ENCODE assay signal across 1 cellular context in the genomic region with DNA sequence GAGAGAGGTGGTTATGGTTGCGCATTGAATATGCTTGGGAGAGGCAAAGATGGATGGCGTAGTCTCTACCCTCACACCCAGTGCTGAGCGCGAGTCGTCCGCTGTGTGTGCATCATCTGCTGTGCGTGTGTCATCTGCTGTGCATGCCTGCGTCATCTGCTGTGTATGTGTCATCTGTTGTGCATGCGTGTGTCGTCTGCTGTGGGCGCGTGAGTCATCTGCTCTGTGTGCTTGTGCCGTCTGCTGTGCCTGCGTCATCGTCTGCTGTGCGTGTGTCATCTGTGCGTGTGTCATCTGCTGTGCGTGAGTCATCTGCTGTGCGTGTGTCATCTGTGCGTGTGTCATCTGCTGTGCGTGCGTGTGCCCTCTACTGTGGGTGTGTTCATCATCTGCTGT.
TF ChIP-seq lines count a peak whose summit lies in the region.

No MANE protein-coding gene starts in this region.

TF ChIP-seq in HEK293, 187 proteins besides CTCF, POLR2A, EP300 and RAD21 (continued from another document and continues in another):
- TF ChIP-seq ZNF624 (tag by site-specific recombination; IDR thresholded peaks at IDR 0.05) (no peak), ZFHX2 (tag by site-specific recombination; conservative IDR thresholded peaks at IDR 0.05) (peak; percentile 95), ZNF48 (tag by site-specific recombination; IDR thresholded peaks at IDR 0.05) (no peak), KLF1 (tag by site-specific recombination; IDR thresholded peaks at IDR 0.05) (peak; percentile 95), ZNF391 (tag by site-specific recombination; IDR thresholded peaks at IDR 0.05; ENCODE audit: borderline replicate concordance, low read depth) (peak; percentile 99), ZNF121 (tag by site-specific recombination; IDR thresholded peaks at IDR 0.05) (no peak), ZSCAN23 (tag by site-specific recombination; IDR thresholded peaks at IDR 0.05) (peak; percentile 100), GLIS2 (tag by site-specific recombination; IDR thresholded peaks at IDR 0.05) (peak; percentile 72), ZNF549 (tag by site-specific recombination; IDR thresholded peaks at IDR 0.05) (no peak), ZNF558 (tag by site-specific recombination; IDR thresholded peaks at IDR 0.05) (peak; percentile 97), ZNF2 (tag by site-specific recombination; IDR thresholded peaks at IDR 0.05) (peak; percentile 89), ZBTB7A (tag by site-specific recombination; IDR thresholded peaks at IDR 0.05; ENCODE audit: low read depth) (peak; percentile 100), ZNF423 (tag by site-specific recombination; IDR thresholded peaks at IDR 0.05) (no peak), ZXDB (tag by site-specific recombination; IDR thresholded peaks at IDR 0.05) (no peak), TCF7L2 (IDR thresholded peaks at IDR 0.05; ENCODE audit: borderline replicate concordance, low read depth, low read length) (no peak), KLF10 (tag by site-specific recombination; IDR thresholded peaks at IDR 0.05) (no peak), SP7 (tag by site-specific recombination; IDR thresholded peaks at IDR 0.05) (peak; percentile 99), ZNF202 (tag by site-specific recombination; IDR thresholded peaks at IDR 0.05; ENCODE audit: borderline replicate concordance) (no peak), ZNF157 (tag by site-specific recombination; IDR thresholded peaks at IDR 0.05) (peak; percentile 68; the same call in 1 of the 2 replicates), GLI4 (tag by site-specific recombination; IDR thresholded peaks at IDR 0.05) (peak; percentile 100), ZNF16 (tag by site-specific recombination; IDR thresholded peaks at IDR 0.05; ENCODE audit: low read depth) (peak; percentile 23; the same call in 1 of the 2 replicates), WT1 (tag by site-specific recombination; IDR thresholded peaks at IDR 0.05) (no peak), ZNF785 (tag by site-specific recombination; IDR thresholded peaks at IDR 0.05) (peak; percentile 99), ZBTB1 (tag by site-specific recombination; IDR thresholded peaks at IDR 0.05) (peak; percentile 100), ZIC2 (tag by site-specific recombination; IDR thresholded peaks at IDR 0.05) (peak; percentile 94), HOXD13 (CRISPR knock-in tag; IDR thresholded peaks at IDR 0.05; ENCODE audit: borderline replicate concordance) (no peak), ZNF677 (tag by site-specific recombination; IDR thresholded peaks at IDR 0.05) (no peak), BCL11A (tag by site-specific recombination; IDR thresholded peaks at IDR 0.05; ENCODE audit: low read depth) (peak; percentile 93), SCRT2 (tag by site-specific recombination; IDR thresholded peaks at IDR 0.05) (peak; percentile 98), ZNF341 (tag by site-specific recombination; IDR thresholded peaks at IDR 0.05; ENCODE audit: low read depth) (no peak), KLF9 (tag by site-specific recombination; IDR thresholded peaks at IDR 0.05; ENCODE audit: low read depth) (no peak; the same call in 1 of the 2 replicates), PRDM1 (tag by site-specific recombination; IDR thresholded peaks at IDR 0.05) (no peak), ZNF501 (tag by site-specific recombination; IDR thresholded peaks at IDR 0.05) (no peak), ZNF140 (tag by site-specific recombination; IDR thresholded peaks at IDR 0.05) (no peak)
- TF ChIP-seq, protein P1, sequence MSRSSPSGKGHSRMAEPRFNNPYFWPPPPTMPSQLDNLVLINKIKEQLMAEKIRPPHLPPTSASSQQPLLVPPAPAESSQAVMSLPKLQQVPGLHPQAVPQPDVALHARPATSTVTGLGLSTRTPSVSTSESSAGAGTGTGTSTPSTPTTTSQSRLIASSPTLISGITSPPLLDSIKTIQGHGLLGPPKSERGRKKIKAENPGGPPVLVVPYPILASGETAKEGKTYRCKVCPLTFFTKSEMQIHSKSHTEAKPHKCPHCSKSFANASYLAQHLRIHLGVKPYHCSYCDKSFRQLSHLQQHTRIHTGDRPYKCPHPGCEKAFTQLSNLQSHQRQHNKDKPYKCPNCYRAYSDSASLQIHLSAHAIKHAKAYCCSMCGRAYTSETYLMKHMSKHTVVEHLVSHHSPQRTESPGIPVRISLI (tag by site-specific recombination; IDR thresholded peaks at IDR 0.05): peak; percentile 97
- TF ChIP-seq, protein P2, sequence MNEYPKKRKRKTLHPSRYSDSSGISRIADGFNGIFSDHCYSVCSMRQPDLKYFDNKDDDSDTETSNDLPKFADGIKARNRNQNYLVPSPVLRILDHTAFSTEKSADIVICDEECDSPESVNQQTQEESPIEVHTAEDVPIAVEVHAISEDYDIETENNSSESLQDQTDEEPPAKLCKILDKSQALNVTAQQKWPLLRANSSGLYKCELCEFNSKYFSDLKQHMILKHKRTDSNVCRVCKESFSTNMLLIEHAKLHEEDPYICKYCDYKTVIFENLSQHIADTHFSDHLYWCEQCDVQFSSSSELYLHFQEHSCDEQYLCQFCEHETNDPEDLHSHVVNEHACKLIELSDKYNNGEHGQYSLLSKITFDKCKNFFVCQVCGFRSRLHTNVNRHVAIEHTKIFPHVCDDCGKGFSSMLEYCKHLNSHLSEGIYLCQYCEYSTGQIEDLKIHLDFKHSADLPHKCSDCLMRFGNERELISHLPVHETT (tag by site-specific recombination; IDR thresholded peaks at IDR 0.05): peak; percentile 100
- TF ChIP-seq, protein P3, sequence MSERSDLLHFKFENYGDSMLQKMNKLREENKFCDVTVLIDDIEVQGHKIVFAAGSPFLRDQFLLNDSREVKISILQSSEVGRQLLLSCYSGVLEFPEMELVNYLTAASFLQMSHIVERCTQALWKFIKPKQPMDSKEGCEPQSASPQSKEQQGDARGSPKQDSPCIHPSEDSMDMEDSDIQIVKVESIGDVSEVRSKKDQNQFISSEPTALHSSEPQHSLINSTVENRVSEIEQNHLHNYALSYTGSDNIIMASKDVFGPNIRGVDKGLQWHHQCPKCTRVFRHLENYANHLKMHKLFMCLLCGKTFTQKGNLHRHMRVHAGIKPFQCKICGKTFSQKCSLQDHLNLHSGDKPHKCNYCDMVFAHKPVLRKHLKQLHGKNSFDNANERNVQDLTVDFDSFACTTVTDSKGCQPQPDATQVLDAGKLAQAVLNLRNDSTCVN (tag by site-specific recombination; optimal IDR thresholded peaks at IDR 0.05): peak; percentile 91
- TF ChIP-seq, protein P4, sequence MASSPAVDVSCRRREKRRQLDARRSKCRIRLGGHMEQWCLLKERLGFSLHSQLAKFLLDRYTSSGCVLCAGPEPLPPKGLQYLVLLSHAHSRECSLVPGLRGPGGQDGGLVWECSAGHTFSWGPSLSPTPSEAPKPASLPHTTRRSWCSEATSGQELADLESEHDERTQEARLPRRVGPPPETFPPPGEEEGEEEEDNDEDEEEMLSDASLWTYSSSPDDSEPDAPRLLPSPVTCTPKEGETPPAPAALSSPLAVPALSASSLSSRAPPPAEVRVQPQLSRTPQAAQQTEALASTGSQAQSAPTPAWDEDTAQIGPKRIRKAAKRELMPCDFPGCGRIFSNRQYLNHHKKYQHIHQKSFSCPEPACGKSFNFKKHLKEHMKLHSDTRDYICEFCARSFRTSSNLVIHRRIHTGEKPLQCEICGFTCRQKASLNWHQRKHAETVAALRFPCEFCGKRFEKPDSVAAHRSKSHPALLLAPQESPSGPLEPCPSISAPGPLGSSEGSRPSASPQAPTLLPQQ (tag by site-specific recombination; IDR thresholded peaks at IDR 0.05): peak; percentile 96
- TF ChIP-seq, protein P5, sequence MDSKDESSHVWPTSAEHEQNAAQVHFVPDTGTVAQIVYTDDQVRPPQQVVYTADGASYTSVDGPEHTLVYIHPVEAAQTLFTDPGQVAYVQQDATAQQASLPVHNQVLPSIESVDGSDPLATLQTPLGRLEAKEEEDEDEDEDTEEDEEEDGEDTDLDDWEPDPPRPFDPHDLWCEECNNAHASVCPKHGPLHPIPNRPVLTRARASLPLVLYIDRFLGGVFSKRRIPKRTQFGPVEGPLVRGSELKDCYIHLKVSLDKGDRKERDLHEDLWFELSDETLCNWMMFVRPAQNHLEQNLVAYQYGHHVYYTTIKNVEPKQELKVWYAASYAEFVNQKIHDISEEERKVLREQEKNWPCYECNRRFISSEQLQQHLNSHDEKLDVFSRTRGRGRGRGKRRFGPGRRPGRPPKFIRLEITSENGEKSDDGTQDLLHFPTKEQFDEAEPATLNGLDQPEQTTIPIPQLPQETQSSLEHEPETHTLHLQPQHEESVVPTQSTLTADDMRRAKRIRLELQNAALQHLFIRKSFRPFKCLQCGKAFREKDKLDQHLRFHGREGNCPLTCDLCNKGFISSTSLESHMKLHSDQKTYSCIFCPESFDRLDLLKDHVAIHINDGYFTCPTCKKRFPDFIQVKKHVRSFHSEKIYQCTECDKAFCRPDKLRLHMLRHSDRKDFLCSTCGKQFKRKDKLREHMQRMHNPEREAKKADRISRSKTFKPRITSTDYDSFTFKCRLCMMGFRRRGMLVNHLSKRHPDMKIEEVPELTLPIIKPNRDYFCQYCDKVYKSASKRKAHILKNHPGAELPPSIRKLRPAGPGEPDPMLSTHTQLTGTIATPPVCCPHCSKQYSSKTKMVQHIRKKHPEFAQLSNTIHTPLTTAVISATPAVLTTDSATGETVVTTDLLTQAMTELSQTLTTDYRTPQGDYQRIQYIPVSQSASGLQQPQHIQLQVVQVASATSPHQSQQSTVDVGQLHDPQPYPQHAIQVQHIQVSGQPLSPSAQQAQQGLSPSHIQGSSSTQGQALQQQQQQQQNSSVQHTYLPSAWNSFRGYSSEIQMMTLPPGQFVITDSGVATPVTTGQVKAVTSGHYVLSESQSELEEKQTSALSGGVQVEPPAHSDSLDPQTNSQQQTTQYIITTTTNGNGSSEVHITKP (tag by site-specific recombination; IDR thresholded peaks at IDR 0.05): peak; percentile 69
- TF ChIP-seq, protein P6, sequence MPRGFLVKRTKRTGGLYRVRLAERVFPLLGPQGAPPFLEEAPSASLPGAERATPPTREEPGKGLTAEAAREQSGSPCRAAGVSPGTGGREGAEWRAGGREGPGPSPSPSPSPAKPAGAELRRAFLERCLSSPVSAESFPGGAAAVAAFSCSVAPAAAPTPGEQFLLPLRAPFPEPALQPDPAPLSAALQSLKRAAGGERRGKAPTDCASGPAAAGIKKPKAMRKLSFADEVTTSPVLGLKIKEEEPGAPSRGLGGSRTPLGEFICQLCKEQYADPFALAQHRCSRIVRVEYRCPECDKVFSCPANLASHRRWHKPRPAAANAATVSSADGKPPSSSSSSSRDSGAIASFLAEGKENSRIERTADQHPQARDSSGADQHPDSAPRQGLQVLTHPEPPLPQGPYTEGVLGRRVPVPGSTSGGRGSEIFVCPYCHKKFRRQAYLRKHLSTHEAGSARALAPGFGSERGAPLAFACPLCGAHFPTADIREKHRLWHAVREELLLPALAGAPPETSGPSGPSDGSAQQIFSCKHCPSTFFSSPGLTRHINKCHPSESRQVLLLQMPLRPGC (tag by site-specific recombination; IDR thresholded peaks at IDR 0.05): peak; percentile 100
- TF ChIP-seq, protein P7, sequence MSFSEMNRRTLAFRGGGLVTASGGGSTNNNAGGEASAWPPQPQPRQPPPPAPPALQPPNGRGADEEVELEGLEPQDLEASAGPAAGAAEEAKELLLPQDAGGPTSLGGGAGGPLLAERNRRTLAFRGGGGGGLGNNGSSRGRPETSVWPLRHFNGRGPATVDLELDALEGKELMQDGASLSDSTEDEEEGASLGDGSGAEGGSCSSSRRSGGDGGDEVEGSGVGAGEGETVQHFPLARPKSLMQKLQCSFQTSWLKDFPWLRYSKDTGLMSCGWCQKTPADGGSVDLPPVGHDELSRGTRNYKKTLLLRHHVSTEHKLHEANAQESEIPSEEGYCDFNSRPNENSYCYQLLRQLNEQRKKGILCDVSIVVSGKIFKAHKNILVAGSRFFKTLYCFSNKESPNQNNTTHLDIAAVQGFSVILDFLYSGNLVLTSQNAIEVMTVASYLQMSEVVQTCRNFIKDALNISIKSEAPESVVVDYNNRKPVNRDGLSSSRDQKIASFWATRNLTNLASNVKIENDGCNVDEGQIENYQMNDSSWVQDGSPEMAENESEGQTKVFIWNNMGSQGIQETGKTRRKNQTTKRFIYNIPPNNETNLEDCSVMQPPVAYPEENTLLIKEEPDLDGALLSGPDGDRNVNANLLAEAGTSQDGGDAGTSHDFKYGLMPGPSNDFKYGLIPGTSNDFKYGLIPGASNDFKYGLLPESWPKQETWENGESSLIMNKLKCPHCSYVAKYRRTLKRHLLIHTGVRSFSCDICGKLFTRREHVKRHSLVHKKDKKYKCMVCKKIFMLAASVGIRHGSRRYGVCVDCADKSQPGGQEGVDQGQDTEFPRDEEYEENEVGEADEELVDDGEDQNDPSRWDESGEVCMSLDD (tag by site-specific recombination; IDR thresholded peaks at IDR 0.05): peak; percentile 93
- TF ChIP-seq, protein P8, sequence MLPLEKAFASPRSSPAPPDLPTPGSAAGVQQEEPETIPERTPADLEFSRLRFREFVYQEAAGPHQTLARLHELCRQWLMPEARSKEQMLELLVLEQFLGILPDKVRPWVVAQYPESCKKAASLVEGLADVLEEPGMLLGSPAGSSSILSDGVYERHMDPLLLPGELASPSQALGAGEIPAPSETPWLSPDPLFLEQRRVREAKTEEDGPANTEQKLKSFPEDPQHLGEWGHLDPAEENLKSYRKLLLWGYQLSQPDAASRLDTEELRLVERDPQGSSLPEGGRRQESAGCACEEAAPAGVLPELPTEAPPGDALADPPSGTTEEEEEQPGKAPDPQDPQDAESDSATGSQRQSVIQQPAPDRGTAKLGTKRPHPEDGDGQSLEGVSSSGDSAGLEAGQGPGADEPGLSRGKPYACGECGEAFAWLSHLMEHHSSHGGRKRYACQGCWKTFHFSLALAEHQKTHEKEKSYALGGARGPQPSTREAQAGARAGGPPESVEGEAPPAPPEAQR (tag by site-specific recombination; IDR thresholded peaks at IDR 0.05): peak; percentile 70; the same call in 1 of the 2 replicates
- TF ChIP-seq, protein P9, sequence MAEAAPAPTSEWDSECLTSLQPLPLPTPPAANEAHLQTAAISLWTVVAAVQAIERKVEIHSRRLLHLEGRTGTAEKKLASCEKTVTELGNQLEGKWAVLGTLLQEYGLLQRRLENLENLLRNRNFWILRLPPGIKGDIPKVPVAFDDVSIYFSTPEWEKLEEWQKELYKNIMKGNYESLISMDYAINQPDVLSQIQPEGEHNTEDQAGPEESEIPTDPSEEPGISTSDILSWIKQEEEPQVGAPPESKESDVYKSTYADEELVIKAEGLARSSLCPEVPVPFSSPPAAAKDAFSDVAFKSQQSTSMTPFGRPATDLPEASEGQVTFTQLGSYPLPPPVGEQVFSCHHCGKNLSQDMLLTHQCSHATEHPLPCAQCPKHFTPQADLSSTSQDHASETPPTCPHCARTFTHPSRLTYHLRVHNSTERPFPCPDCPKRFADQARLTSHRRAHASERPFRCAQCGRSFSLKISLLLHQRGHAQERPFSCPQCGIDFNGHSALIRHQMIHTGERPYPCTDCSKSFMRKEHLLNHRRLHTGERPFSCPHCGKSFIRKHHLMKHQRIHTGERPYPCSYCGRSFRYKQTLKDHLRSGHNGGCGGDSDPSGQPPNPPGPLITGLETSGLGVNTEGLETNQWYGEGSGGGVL (tag by site-specific recombination; IDR thresholded peaks at IDR 0.05): peak; percentile 98
- TF ChIP-seq, protein P10, sequence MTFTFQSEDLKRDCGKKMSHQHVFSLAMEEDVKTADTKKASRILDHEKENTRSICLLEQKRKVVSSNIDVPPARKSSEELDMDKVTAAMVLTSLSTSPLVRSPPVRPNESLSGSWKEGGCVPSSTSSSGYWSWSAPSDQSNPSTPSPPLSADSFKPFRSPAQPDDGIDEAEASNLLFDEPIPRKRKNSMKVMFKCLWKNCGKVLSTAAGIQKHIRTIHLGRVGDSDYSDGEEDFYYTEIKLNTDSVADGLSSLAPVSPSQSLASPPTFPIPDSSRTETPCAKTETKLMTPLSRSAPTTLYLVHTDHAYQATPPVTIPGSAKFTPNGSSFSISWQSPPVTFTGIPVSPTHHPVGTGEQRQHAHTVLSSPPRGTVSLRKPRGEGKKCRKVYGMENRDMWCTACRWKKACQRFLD (tag by site-specific recombination; IDR thresholded peaks at IDR 0.05): no peak
